2 cellular contexts compared by ENCODE assay signal in the genomic region with DNA sequence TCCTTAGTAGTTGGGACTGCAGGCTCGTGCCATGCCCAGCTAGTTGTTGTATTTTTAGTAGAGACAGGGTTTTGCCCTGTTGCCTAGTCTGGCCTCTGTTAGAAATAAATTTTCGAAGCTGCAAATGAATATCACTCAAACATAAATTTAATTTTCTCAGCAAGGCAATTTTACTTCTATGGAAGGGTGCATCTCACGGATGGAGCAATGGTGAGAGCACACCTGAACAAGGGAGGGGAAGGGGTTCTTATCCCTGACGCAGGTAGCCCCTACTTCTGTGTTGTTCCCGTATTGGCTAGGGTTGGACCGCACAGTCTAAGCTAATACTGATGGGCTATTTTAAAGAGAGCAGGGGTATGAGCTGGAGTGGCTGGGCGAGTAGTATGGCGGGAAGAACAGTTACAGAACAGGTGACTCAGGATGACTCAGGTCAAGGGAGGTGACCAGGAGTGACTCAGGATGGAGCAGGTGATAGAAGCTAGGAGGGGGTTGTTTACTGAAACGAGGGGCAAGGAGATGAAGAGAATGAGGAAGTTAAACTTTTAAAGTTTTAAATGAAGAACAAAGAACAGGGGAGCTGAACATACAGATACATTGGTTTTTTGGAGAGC.
TF ChIP-seq lines count a peak whose summit lies in the region.

No MANE protein-coding gene starts in this region.

TF ChIP-seq in SK-N-SH, 30 proteins besides CTCF, POLR2A, EP300 and RAD21 (continued from another document):
- TF ChIP-seq, protein P1, sequence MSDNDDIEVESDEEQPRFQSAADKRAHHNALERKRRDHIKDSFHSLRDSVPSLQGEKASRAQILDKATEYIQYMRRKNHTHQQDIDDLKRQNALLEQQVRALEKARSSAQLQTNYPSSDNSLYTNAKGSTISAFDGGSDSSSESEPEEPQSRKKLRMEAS (IDR thresholded peaks at IDR 0.05; ENCODE audit: low read depth) = no peak

TF ChIP-seq in SK-N-SH treated with all-trans-retinoic acid at 6 μM for 48 hours, 23 proteins besides CTCF, POLR2A, EP300 and RAD21 (continued from another document):
- TF ChIP-seq, protein P2, sequence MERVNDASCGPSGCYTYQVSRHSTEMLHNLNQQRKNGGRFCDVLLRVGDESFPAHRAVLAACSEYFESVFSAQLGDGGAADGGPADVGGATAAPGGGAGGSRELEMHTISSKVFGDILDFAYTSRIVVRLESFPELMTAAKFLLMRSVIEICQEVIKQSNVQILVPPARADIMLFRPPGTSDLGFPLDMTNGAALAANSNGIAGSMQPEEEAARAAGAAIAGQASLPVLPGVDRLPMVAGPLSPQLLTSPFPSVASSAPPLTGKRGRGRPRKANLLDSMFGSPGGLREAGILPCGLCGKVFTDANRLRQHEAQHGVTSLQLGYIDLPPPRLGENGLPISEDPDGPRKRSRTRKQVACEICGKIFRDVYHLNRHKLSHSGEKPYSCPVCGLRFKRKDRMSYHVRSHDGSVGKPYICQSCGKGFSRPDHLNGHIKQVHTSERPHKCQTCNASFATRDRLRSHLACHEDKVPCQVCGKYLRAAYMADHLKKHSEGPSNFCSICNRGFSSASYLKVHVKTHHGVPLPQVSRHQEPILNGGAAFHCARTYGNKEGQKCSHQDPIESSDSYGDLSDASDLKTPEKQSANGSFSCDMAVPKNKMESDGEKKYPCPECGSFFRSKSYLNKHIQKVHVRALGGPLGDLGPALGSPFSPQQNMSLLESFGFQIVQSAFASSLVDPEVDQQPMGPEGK (CRISPR knock-in tag; IDR thresholded peaks at IDR 0.05; ENCODE audit: borderline replicate concordance) = no peak
- no peak for TF ChIP-seq ZNF8 (CRISPR knock-in tag; IDR thresholded peaks at IDR 0.05)
- no peak for TF ChIP-seq RARB (CRISPR knock-in tag; IDR thresholded peaks at IDR 0.05)
- TF ChIP-seq ZC3H10 (CRISPR knock-in tag; IDR thresholded peaks at IDR 0.05) = no peak
- TF ChIP-seq CSDC2 (CRISPR knock-in tag; IDR thresholded peaks at IDR 0.05) = no peak
- no peak for TF ChIP-seq ZNF565 (CRISPR knock-in tag; conservative IDR thresholded peaks at IDR 0.05; ENCODE audit: low read depth)
- no peak for TF ChIP-seq ISL1 (CRISPR knock-in tag; IDR thresholded peaks at IDR 0.05)
- TF ChIP-seq ESRRG (CRISPR knock-in tag; IDR thresholded peaks at IDR 0.05) = no peak
- TF ChIP-seq, protein P3, sequence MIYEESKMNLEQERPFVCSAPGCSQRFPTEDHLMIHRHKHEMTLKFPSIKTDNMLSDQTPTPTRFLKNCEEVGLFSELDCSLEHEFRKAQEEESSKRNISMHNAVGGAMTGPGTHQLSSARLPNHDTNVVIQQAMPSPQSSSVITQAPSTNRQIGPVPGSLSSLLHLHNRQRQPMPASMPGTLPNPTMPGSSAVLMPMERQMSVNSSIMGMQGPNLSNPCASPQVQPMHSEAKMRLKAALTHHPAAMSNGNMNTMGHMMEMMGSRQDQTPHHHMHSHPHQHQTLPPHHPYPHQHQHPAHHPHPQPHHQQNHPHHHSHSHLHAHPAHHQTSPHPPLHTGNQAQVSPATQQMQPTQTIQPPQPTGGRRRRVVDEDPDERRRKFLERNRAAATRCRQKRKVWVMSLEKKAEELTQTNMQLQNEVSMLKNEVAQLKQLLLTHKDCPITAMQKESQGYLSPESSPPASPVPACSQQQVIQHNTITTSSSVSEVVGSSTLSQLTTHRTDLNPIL (CRISPR knock-in tag; IDR thresholded peaks at IDR 0.05; ENCODE audit: low read depth) = no peak
- TF ChIP-seq PPARA (CRISPR knock-in tag; IDR thresholded peaks at IDR 0.05; ENCODE audit: borderline replicate concordance) = no peak
TF ChIP-seq in SK-N-SH treated with all-trans-retinoic acid at 6 μM for 48 hours: peak in this region for 0.
